In the genomic region with DNA sequence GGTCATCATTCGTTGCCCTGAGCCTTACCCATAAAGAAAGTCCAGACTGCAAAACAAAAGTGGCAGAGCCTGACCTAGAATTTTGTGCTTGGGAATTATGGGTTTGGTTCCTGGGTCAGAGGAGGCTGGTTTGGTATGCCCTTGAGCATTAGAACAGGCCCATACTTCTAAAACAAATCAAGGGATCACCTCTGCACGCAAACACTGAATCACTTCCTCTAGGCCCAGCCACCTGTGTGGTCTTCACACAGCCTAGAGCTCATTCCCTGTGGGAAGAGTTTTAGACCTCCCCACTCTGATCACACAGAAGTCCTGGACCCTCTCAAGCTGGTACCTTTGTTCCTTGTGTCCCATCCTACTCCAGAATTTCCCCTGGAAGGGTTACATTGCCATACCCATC, we compare ENCODE assay signal across 32 cellular contexts. TPM values are rescaled to one million over a fixed set of nuclear protein-coding genes. Genes with fewer than 3 reads are reported as not detected.
DNase-seq lines count a peak whose midpoint lies in the region; ATAC-seq, FAIRE-seq and TF ChIP-seq lines count a peak whose summit lies in the region.
"Had no signal": no experiment of that assay in that cellular context is flagged by ENCODE, and none has a peak within 500 bp of the region (broad histone marks: within the 10 kb centered on the region; RNA-seq: fewer than 3 reads in every experiment).

No MANE protein-coding gene starts in this region.

- peaks cover 14% of the 10 kb centered on the region for H3K4me1 ChIP-seq in keratinocyte (ENCODE audit: control insufficient read depth, extremely low read depth, insufficient read depth, low read length)
- H3K4me1 ChIP-seq in effector memory CD4-positive, alpha-beta T cell (ENCODE audit: control insufficient read depth, insufficient read depth, low read length, poor library complexity, severe bottlenecking) = no peaks in the 10 kb centered on the region
- H3K4me1 ChIP-seq: A549, HAP-1 had no signal

- H3K4me2 ChIP-seq in keratinocyte (ENCODE audit: control insufficient read depth, extremely low read depth, insufficient read depth, low read depth, low read length) = peak overlapping the region; percentile 11
- H3K4me2 ChIP-seq: A549, GM23338, KMS-11, SK-N-SH had no signal

- H3K36me3 Mint-ChIP-seq in CD14-positive monocyte = no peaks in the 10 kb centered on the region
- H3K36me3 Mint-ChIP-seq: IgD-negative memory B cell had no signal

- no peak for ATAC-seq in HG03469 (IDR thresholded peaks at IDR 0.05; ENCODE audit: unreplicated experiment)
- ATAC-seq: A549, GM12878, GM23338 had no signal

- H3K4me3 ChIP-seq in bronchial epithelial cell (ENCODE audit: low read depth, low read length) (no peak overlapping the region), keratinocyte (ENCODE audit: control insufficient read depth in 2 of 3, extremely low read depth in 1 of 3, insufficient read depth in 2 of 3, low read depth in 1 of 3, low read length in 3 of 3) (no peak overlapping the region)
- no peak overlapping the region for H3K4me3 ChIP-seq in effector memory CD4-positive, alpha-beta T cell (ENCODE audit: insufficient read depth, low read depth, low read length, poor library complexity, severe bottlenecking)
- H3K4me3 ChIP-seq: A549; BLaER1 treated with 17β-estradiol and CSF1 and Interleukin-3, amounts not matched to agents 10 nM and 100 nM; GM12878; GM23338; HAP-1; Peyer's patch had no signal

- H3K4me1 Mint-ChIP-seq in CD14-positive monocyte = peaks cover 39% of the 10 kb centered on the region
- H3K4me1 Mint-ChIP-seq: CD4-positive, alpha-beta memory T cell had no signal

- dilution Hi-C loops in keratinocyte (cut with MboI; ENCODE audit: extremely low pct_ligation_motif_present, low sequenced_read_pairs) = no loop called here

- FAIRE-seq in bronchial epithelial cell (lab: Jason Lieb, UNC) (peak; percentile 40), keratinocyte (lab: Jason Lieb, UNC) (peak; percentile 80)
- FAIRE-seq: A549, GM12878 had no signal

- H3K36me3 ChIP-seq in bronchial epithelial cell (ENCODE audit: control insufficient read depth, insufficient read depth, low read length) (no peaks in the 10 kb centered on the region), keratinocyte (ENCODE audit: control insufficient read depth in 2 of 2, extremely low read depth in 1 of 2, insufficient read depth in 2 of 2, low read length in 2 of 2) (no peaks in the 10 kb centered on the region)
- H3K36me3 ChIP-seq in effector memory CD4-positive, alpha-beta T cell (ENCODE audit: control insufficient read depth, insufficient read depth, low read length) = peaks cover 9% of the 10 kb centered on the region
- H3K36me3 ChIP-seq: HAP-1, Peyer's patch had no signal

- no peak overlapping the region for H3K9ac ChIP-seq in keratinocyte (ENCODE audit: control insufficient read depth, extremely low read depth, insufficient read depth, low read length)
- H3K9ac ChIP-seq: BLaER1 treated with 17β-estradiol and CSF1 and Interleukin-3, amounts not matched to agents 10 nM and 100 nM; KMS-11; SK-N-SH had no signal

- no peaks in the 10 kb centered on the region for H3K9me1 ChIP-seq in keratinocyte (ENCODE audit: control insufficient read depth, extremely low read depth, insufficient read depth, low read length)

- no peak overlapping the region for H3K4me3 Mint-ChIP-seq in CD14-positive monocyte
- H3K4me3 Mint-ChIP-seq: CD4-positive, alpha-beta memory T cell; GM23338; HFFc6; IgD-negative memory B cell had no signal

- no peaks in the 10 kb centered on the region for H4K20me1 ChIP-seq in keratinocyte (ENCODE audit: control insufficient read depth, extremely low read depth, insufficient read depth, low read length)
- H4K20me1 ChIP-seq: BLaER1 treated with 17β-estradiol and CSF1 and Interleukin-3, amounts not matched to agents 10 nM and 100 nM had no signal

- no peak for TF ChIP-seq CTCF in CD14-positive monocyte (IDR thresholded peaks at IDR 0.05)
- TF ChIP-seq CTCF in bronchial epithelial cell (IDR thresholded peaks at IDR 0.05; ENCODE audit: insufficient read depth, low read length, severe bottlenecking) = no peak
- TF ChIP-seq CTCF in keratinocyte (optimal IDR thresholded peaks at IDR 0.05 in 1 of 3, IDR thresholded peaks at IDR 0.05 in 1 of 3, conservative IDR thresholded peaks at IDR 0.05 in 1 of 3; ENCODE audit: extremely low read depth in 1 of 3, insufficient read depth in 2 of 3, low read length in 3 of 3) = no peak

- no peak overlapping the region for H3K27ac ChIP-seq in keratinocyte (ENCODE audit: control insufficient read depth, insufficient read depth, low read length)
- no peak overlapping the region for H3K27ac ChIP-seq in effector memory CD4-positive, alpha-beta T cell (ENCODE audit: insufficient read depth, low read length, poor library complexity, severe bottlenecking)
- H3K27ac ChIP-seq: A549, KMS-11, Peyer's patch had no signal

- H3K9me3 ChIP-seq in keratinocyte (ENCODE audit: control insufficient read depth, low read depth, low read length) = no peaks in the 10 kb centered on the region
- H3K9me3 ChIP-seq in effector memory CD4-positive, alpha-beta T cell (ENCODE audit: control insufficient read depth, low read length) = no peaks in the 10 kb centered on the region
- H3K9me3 ChIP-seq: A549; BLaER1 treated with 17β-estradiol and CSF1 and Interleukin-3, amounts not matched to agents 10 nM and 100 nM; HAP-1; Peyer's patch; SK-N-SH had no signal

- H3K79me2 ChIP-seq in keratinocyte (ENCODE audit: control insufficient read depth, insufficient read depth, low read length) = no peaks in the 10 kb centered on the region

- intact Hi-C loops in CD14-positive monocyte (cut with micrococcal nuclease) = loop anchor here (5.0 kb wide), 1 partner anchor 55 kb away; no protein-coding TSS in a partner anchor

- H2AFZ ChIP-seq in keratinocyte (ENCODE audit: control insufficient read depth, low read length) = no peak overlapping the region
- H2AFZ ChIP-seq: GM23338 had no signal

- H3K27me3 Mint-ChIP-seq in CD14-positive monocyte (ENCODE audit: low read depth in 3 of 3) = peaks cover 2 to 4% (median 2%) of the 10 kb centered on the region in 3 donors
- H3K27me3 Mint-ChIP-seq: CD4-positive, alpha-beta memory T cell had no signal

- H3K27me3 ChIP-seq in bronchial epithelial cell (ENCODE audit: control insufficient read depth, insufficient read depth, low read length) = no peaks in the 10 kb centered on the region
- H3K27me3 ChIP-seq in keratinocyte (ENCODE audit: control insufficient read depth, extremely low read depth, insufficient read depth, low read length) = no peaks in the 10 kb centered on the region
- no peaks in the 10 kb centered on the region for H3K27me3 ChIP-seq in effector memory CD4-positive, alpha-beta T cell (replicated peaks; ENCODE audit: control insufficient read depth, insufficient read depth, low read length, poor library complexity, severe bottlenecking)
- H3K27me3 ChIP-seq: BLaER1 treated with 17β-estradiol and CSF1 and Interleukin-3, amounts not matched to agents 10 nM and 100 nM; Peyer's patch had no signal

- H3K27ac Mint-ChIP-seq in CD14-positive monocyte = peak overlapping the region in 5 of 7 donors; percentile 79 to 92 (median 88)
- H3K27ac Mint-ChIP-seq: GM23338, HFFc6, IgD-negative memory B cell had no signal

- DNase-seq in CD14-positive monocyte (ENCODE audit: low spot score) (no peak), HT1080 (ENCODE audit: low read depth) (peak; percentile 72), bronchial epithelial cell (ENCODE audit: low read depth) (peak; percentile 52), keratinocyte (ENCODE audit: low read depth, low spot score) (no peak), NCI-H2029 (lab: John Stamatoyannopoulos, UW) (no peak)
- DNase-seq in effector memory CD4-positive, alpha-beta T cell = no peak
- DNase-seq: AML-193; CD4-positive, alpha-beta memory T cell; COR-L47; DMS79; EL; GDM1; HFFc6; NCI-H1048; NCI-H1417 treated with DMSO at 0.1 percent for 48 hours; NCI-H1694 treated with DMSO at 0.1 percent for 48 hours; NCI-H2081 treated with DMSO at 0.1 percent for 48 hours; NCI-H2171; NCI-H226; NCI-H510A; NCI-H69; Peyer's patch; SIG-M5; SK-N-SH had no signal

- no peaks in the 10 kb centered on the region for H3K9me3 Mint-ChIP-seq in CD14-positive monocyte
- H3K9me3 Mint-ChIP-seq: CD4-positive, alpha-beta memory T cell; GM23338; HFFc6; IgD-negative memory B cell had no signal

RNA-seq across cellular contexts. Expression of a gene that starts 59.4 kb away (rescaled TPM):
- 10 to 100 TPM; 14.1 to 17.7 TPM for polyA plus RNA-seq in CD14-positive monocyte
- 21.6 and 22.5 TPM in 2 replicates for total RNA-seq in HT1080 (2014; rRNA removed; shearing (Covaris generic))
- polyA plus RNA-seq in HT1080 (2015; cell fraction: cytosol; rRNA removed) = 47.9 and 66.2 TPM in 2 replicates
- 30.3 and 31.2 TPM in 2 replicates for polyA plus RNA-seq in HT1080 (2015; cell fraction: nucleus; rRNA removed)
- total RNA-seq in bronchial epithelial cell = 31.6 and 49.8 TPM in 2 replicates
- 39.7 to 66.6 TPM (median 42.0 TPM) in 3 replicates for polyA plus RNA-seq in keratinocyte
- 46.3 TPM for polyA plus RNA-seq in keratinocyte (2011; ENCODE audit: low read depth)
- polyA plus RNA-seq in keratinocyte (2011; cell fraction: cytosol; rRNA removed) = 17.6 and 39.0 TPM in 2 replicates
- 36.0 and 52.1 TPM in 2 replicates for polyA plus RNA-seq in keratinocyte (2011; cell fraction: nucleus; rRNA removed)
- polyA plus RNA-seq in keratinocyte (2012; ENCODE audit: low replicate concordance) = 35.0 and 44.0 TPM in 2 replicates
- 19.5 to 104 TPM (median 62.1 TPM) in 3 replicates for polyA minus RNA-seq in keratinocyte
- polyA minus RNA-seq in keratinocyte (2011; cell fraction: cytosol; rRNA and poly(A)+ RNA removed) = 31.1 TPM
- 55.0 and 105 TPM in 2 replicates for polyA minus RNA-seq in keratinocyte (2011; cell fraction: nucleus; rRNA and poly(A)+ RNA removed)
- total RNA-seq: HFFc6 had no signal
- polyA plus RNA-seq: IgD-negative memory B cell had no signal

Comparison
In these comparisons a context has a peak if more than half of its experiments do, and no peak if none do; other contexts are left out.
1. DNase-seq: peak in HT1080 (single experiment) and bronchial epithelial cell (single experiment); none in CD14-positive monocyte (single experiment), keratinocyte (single experiment), effector memory CD4-positive, alpha-beta T cell (0 of 3) and NCI-H2029 (single experiment).